In the genomic region with DNA sequence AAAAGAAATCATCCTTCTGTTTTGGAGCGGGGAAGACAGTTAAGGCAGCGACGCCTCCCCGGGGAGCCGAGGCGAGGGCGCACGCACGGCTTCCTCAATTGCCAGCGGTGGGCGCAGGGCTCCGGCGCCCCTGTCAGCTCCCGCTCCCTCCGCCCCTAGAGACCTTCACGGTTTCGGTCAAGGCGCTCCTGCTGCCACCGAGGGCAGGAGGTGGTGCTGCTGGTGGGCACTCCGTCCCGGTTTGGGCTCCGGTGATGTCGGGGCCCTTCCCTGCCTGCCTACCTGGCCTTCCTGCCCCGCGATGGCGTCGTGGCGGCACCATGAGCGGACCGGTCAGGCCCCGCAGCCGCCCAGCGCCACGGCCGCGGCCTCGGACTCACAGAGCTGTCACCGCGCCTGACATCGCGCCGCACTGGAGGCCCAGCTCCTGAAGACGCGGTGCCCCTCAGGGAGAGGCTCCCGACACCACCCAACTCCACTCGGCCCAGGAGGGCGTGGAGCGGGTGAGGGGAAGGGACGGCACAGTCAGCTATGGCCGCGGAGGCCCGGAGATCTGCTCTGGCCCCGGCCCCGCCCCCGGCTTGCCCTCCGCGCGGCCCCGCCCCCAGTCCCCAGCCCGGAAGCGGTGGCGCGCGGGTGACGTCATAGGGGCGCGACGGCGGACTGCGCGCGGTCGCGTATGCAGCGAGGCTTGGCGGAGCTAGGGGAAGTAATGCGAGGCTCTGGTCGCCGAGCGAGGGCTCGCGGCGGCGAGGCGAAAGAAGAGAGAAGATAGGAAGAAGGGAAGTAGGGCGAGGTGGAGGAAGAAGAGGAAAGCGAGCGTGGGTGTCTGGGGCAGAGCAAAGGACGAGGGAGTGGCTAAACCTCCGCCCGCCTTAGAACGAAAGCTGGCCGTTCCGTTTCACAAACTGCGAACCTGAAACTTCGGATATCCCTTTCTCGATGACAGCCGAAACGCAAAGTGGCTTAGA, we compare ENCODE assay signal across 1 cellular context.
A peak's percentile ranks its signal among the peaks of the same experiment; 100 is the strongest.
TF ChIP-seq lines count a peak whose summit lies in the region.

A gene with protein sequence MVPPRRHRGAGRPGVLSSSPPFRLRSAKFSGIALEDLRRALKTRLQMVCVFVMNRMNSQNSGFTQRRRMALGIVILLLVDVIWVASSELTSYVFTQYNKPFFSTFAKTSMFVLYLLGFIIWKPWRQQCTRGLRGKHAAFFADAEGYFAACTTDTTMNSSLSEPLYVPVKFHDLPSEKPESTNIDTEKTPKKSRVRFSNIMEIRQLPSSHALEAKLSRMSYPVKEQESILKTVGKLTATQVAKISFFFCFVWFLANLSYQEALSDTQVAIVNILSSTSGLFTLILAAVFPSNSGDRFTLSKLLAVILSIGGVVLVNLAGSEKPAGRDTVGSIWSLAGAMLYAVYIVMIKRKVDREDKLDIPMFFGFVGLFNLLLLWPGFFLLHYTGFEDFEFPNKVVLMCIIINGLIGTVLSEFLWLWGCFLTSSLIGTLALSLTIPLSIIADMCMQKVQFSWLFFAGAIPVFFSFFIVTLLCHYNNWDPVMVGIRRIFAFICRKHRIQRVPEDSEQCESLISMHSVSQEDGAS (minus strand): TSS at position 555 of the 971 bp plus-strand sequence. CDS start 233 bp downstream, at position 322.

TF ChIP-seq in A549, 52 proteins besides CTCF, POLR2A, EP300 and RAD21 (continued from another document):
- TF ChIP-seq SMC3 (IDR thresholded peaks at IDR 0.05): peak; percentile 30; the same call in 2 of the 3 replicates
